8 cellular contexts compared by ENCODE assay signal in the genomic region with DNA sequence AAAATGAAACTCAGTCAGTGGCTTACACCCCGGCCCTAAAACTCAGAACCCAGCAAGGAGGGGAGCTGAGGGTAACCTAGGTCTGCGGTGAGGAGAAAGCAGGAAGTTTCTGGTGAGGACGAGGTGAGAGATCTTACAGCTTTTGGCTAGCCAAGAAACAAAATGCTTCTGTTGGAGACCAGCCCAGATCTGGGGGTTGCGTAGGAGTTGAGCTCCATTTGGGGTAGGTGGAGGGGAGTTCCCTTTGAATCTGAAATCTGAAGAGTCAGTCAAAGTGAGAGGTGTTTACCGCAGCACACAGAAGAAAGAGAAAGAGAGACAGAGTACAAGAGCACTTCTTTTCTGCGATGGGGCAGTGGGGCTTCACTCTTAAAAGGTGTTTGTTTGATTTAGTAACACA. TPM values are rescaled to one million over a fixed set of nuclear protein-coding genes. Genes with fewer than 3 reads are reported as not detected.
DNase-seq lines count a peak whose midpoint lies in the region; ATAC-seq and TF ChIP-seq lines count a peak whose summit lies in the region.

No MANE protein-coding gene starts in this region.

- no peaks in the 10 kb centered on the region for H3K36me3 ChIP-seq in BE2C

- peak; percentile 85 for ATAC-seq in HG03196 (IDR thresholded peaks at IDR 0.05; ENCODE audit: unreplicated experiment)
- peak; percentile 97 for ATAC-seq in stimulated activated naive CD8-positive, alpha-beta T cell treated with anti-CD3 and anti-CD28 coated beads, Interleukin-15, amount 100 ng/mL, for 72 hours

- DNase-seq in GM19238 (ENCODE audit: insufficient read length, low spot score), result peak; percentile 65
- peak; percentile 84 to 91 for DNase-seq in activated CD4-positive, alpha-beta T cell treated with anti-CD3 and anti-CD28 coated beads, Interleukin-2, amount 50 U/mL, for 48 hours
- peak; percentile 39 for DNase-seq in fibroblast of villous mesenchyme (ENCODE audit: low read depth)
- peak; percentile 89 to 96 for DNase-seq in stimulated activated naive CD8-positive, alpha-beta T cell treated with anti-CD3 and anti-CD28 coated beads, Interleukin-15, amount 100 ng/mL, for 72 hours
- no peak for DNase-seq in BE2C
- DNase-seq in NCI-H1930 (lab: John Stamatoyannopoulos, UW), result no peak
- no peak for DNase-seq in 8988T

- H3K4me1 ChIP-seq in BE2C, result no peaks in the 10 kb centered on the region

- no peaks in the 10 kb centered on the region for H3K9me3 Mint-ChIP-seq in stimulated activated naive CD8-positive, alpha-beta T cell treated with anti-CD3 and anti-CD28 coated beads, Interleukin-15, amount 100 ng/mL, for 72 hours

- no peaks in the 10 kb centered on the region for H3K9me3 ChIP-seq in BE2C

- H3K4me3 Mint-ChIP-seq in stimulated activated naive CD8-positive, alpha-beta T cell treated with anti-CD3 and anti-CD28 coated beads, Interleukin-15, amount 100 ng/mL, for 72 hours, result peak overlapping the region; percentile 5 to 15

- no peaks in the 10 kb centered on the region for H3K27me3 ChIP-seq in BE2C

- H3K27ac Mint-ChIP-seq in stimulated activated naive CD8-positive, alpha-beta T cell treated with anti-CD3 and anti-CD28 coated beads, Interleukin-15, amount 100 ng/mL, for 72 hours, result no peak overlapping the region

- H3K4me3 ChIP-seq in fibroblast of villous mesenchyme (ENCODE audit: low read depth, low read length) (no peak overlapping the region), BE2C (ENCODE audit: low read depth, low read length) (no peak overlapping the region)

- H3K27me3 Mint-ChIP-seq in stimulated activated naive CD8-positive, alpha-beta T cell treated with anti-CD3 and anti-CD28 coated beads, Interleukin-15, amount 100 ng/mL, for 72 hours, result peaks cover 63% of the 10 kb centered on the region

- peaks cover 56% of the 10 kb centered on the region for H3K4me1 Mint-ChIP-seq in stimulated activated naive CD8-positive, alpha-beta T cell treated with anti-CD3 and anti-CD28 coated beads, Interleukin-15, amount 100 ng/mL, for 72 hours

- no peak for TF ChIP-seq CTCF in fibroblast of villous mesenchyme (IDR thresholded peaks at IDR 0.05; ENCODE audit: insufficient read depth, low read depth, low read length)
- TF ChIP-seq CTCF in BE2C (IDR thresholded peaks at IDR 0.05; ENCODE audit: low read depth, low read length), result no peak

RNA-seq across cellular contexts. Expression of gene EHF, which starts 29.6 kb away (rescaled TPM):
- under 0.01 TPM in 1 of 2 replicates, not detected in the other for total RNA-seq in fibroblast of villous mesenchyme
- polyA plus RNA-seq in BE2C (2012; ENCODE audit: insufficient read depth, insufficient read length, low read depth), result not detected

Comparison
In these comparisons a context has a peak if more than half of its experiments do, and no peak if none do; other contexts are left out.
1. DNase-seq: peak in GM19238 (single experiment), activated CD4-positive, alpha-beta T cell treated with anti-CD3 and anti-CD28 coated beads, Interleukin-2, amount 50 U/mL, for 48 hours (2 of 2), fibroblast of villous mesenchyme (single experiment) and stimulated activated naive CD8-positive, alpha-beta T cell treated with anti-CD3 and anti-CD28 coated beads, Interleukin-15, amount 100 ng/mL, for 72 hours (2 of 2); none in BE2C (single experiment), NCI-H1930 (0 of 2) and 8988T (single experiment).